In the genomic region with DNA sequence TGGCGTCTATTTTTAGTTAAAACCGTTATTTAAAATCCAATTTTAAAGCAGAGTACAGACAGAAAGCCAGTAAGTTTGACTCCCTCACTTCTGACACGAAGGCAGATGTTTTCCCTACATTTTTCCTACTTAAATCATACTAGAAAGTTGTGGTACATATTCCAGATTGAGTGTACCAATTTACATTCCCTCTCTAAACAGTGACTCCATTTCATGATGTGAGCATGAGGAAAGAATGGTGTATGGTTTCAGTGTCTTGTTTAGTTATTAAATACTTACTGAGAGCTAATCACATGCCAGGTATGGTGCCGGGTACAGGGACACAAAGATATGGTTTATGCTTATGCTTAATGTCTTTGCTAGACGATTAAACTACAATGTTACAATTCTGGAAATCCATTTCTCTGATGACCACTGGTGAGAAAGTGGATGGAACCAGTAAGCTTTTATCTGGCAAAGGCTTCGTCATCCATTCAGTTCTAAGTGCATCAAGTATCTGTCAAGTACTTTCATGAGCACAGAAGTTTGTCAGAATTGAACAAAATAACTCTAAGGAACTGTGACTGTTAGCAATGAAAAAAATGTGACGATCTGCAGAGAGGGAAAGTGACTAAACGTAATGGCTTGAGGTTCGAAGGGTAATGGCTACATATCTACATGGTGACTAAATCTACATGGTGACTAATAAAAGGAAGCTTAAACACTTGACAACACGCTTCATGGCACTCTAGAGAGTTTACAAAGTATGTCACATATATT, we compare ENCODE assay signal across 13 cellular contexts. TPM values are rescaled to one million over a fixed set of nuclear protein-coding genes. Genes with fewer than 3 reads are reported as not detected.
DNase-seq lines count a peak whose midpoint lies in the region; ATAC-seq, FAIRE-seq and TF ChIP-seq lines count a peak whose summit lies in the region.
"Had no signal": no experiment of that assay in that cellular context is flagged by ENCODE, and none has a peak within 500 bp of the region (broad histone marks: within the 10 kb centered on the region; RNA-seq: fewer than 3 reads in every experiment).

No MANE protein-coding gene starts in this region.

- no peak for ATAC-seq in HG03354 (IDR thresholded peaks at IDR 0.05; ENCODE audit: poor library complexity, severe bottlenecking, unreplicated experiment)

- TF ChIP-seq CTCF in cardiac fibroblast (IDR thresholded peaks at IDR 0.05; ENCODE audit: low read depth, low read length) (no peak), osteocyte (IDR thresholded peaks at IDR 0.05) (no peak)

- no peaks in the 10 kb centered on the region for H3K36me3 Mint-ChIP-seq in osteocyte (ENCODE audit: unreplicated experiment)

- peak overlapping the region; percentile 60 for H3K4me3 Mint-ChIP-seq in osteocyte (ENCODE audit: unreplicated experiment)
- H3K4me3 Mint-ChIP-seq: activated naive CD8-positive, alpha-beta T cell had no signal

- DNase-seq in DMS53 treated with DMSO at 0.1 percent for 48 hours (lab: John Stamatoyannopoulos, UW; ENCODE audit: unreplicated experiment) (peak; percentile 75), HTR-8/SVneo (ENCODE audit: insufficient read length, low spot score) (peak; percentile 43), cardiac fibroblast (ENCODE audit: low read depth in 2 of 2) (peak; percentile 62 to 95), osteocyte (ENCODE audit: extremely low spot score, unreplicated experiment) (no peak), NCI-H345 treated with DMSO at 0.1 percent for 48 hours (lab: John Stamatoyannopoulos, UW; ENCODE audit: unreplicated experiment) (no peak), SHP77 treated with DMSO at 0.1 percent for 48 hours (lab: John Stamatoyannopoulos, UW) (no peak), putamen (ENCODE audit: low spot score) (no peak)
- DNase-seq: hippocampal formation, NCI-H1092, upper lobe of left lung had no signal

- peak overlapping the region in 1 of 2 donors; percentile 18 for H3K4me3 ChIP-seq in cardiac fibroblast (replicated peaks in 1 of 2; ENCODE audit: low read depth in 2 of 2, low read length in 2 of 2)
- H3K4me3 ChIP-seq: upper lobe of left lung had no signal

- H3K4me1 Mint-ChIP-seq in osteocyte (ENCODE audit: unreplicated experiment), result peaks cover 72% of the 10 kb centered on the region

- H3K27me3 Mint-ChIP-seq in osteocyte (ENCODE audit: unreplicated experiment), result no peaks in the 10 kb centered on the region
- H3K27me3 Mint-ChIP-seq: activated naive CD8-positive, alpha-beta T cell had no signal

- no peaks in the 10 kb centered on the region for H3K9me3 Mint-ChIP-seq in osteocyte (ENCODE audit: unreplicated experiment)

- peak overlapping the region; percentile 93 for H3K27ac Mint-ChIP-seq in osteocyte (ENCODE audit: unreplicated experiment)
- H3K27ac Mint-ChIP-seq: activated naive CD8-positive, alpha-beta T cell had no signal

- FAIRE-seq in HTR-8/SVneo (lab: Jason Lieb, UNC), result no peak
- FAIRE-seq: GM12892 had no signal

RNA-seq across cellular contexts. Expression of gene MAP4K3, which starts 25.7 kb away (rescaled TPM):
- total RNA-seq in osteocyte, result 35.0 and 47.9 TPM in 2 replicates

Comparison
In these comparisons a context has a peak if more than half of its experiments do, and no peak if none do; other contexts are left out.
1. DNase-seq: peak in DMS53 treated with DMSO at 0.1 percent for 48 hours (single experiment), HTR-8/SVneo (single experiment) and cardiac fibroblast (2 of 2); none in osteocyte (single experiment), NCI-H345 treated with DMSO at 0.1 percent for 48 hours (single experiment), SHP77 treated with DMSO at 0.1 percent for 48 hours (single experiment) and putamen (single experiment).